ENCODE assay signal across 12 cellular contexts in genomic region chr6:93351222-93351621, GRCh38.
A peak's percentile ranks its signal among the peaks of the same experiment; 100 is the strongest.
DNase-seq lines count a peak whose midpoint lies in the region; ATAC-seq and TF ChIP-seq lines count a peak whose summit lies in the region.
"Had no signal": no experiment of that assay in that cellular context is flagged by ENCODE, and none has a peak within 500 bp of the region (broad histone marks: within the 10 kb centered on the region; RNA-seq: fewer than 3 reads in every experiment).

No MANE protein-coding gene starts in this region.

- 0 out of 2 replicates have a peak, but pooled peaks have one; percentile 24 for ATAC-seq in WTC11

- H3K27me3 ChIP-seq in A673 (replicated peaks; ENCODE audit: insufficient read depth, low read depth, low read length, poor library complexity): no peaks in the 10 kb centered on the region
- no peaks in the 10 kb centered on the region for H3K27me3 ChIP-seq in smooth muscle cell (ENCODE audit: low read depth)
- no peaks in the 10 kb centered on the region for H3K27me3 ChIP-seq in WERI-Rb-1 (ENCODE audit: insufficient read depth, low read depth, severe bottlenecking)
- H3K27me3 ChIP-seq: BE2C had no signal

- no TSS peak for BruUV-seq in A673 (replicated peaks; lab: Mats Ljungman, UMichigan)

- CTCF ChIA-PET in A673 (lab: Charles Lee) (no interaction called here), HEK293T (lab: Yijun Ruan, JAX) (no interaction called here), WTC11 (lab: Charles Lee) (no interaction called here)

- H3K4me3 Mint-ChIP-seq in WTC11: no peak overlapping the region
- H3K4me3 Mint-ChIP-seq: CD4-positive, alpha-beta T cell; H9 had no signal

- WGBS in smooth muscle cell (ENCODE audit: low lambda C conversion rate): 51% methylated on average over 3 of the region's 3 CpGs

- no peak overlapping the region for H3K27ac Mint-ChIP-seq in WTC11
- H3K27ac Mint-ChIP-seq: CD4-positive, alpha-beta T cell had no signal

- no peaks in the 10 kb centered on the region for H4K20me1 ChIP-seq in smooth muscle cell (ENCODE audit: low read depth)

- no peaks in the 10 kb centered on the region for H3K36me3 ChIP-seq in A673 (ENCODE audit: insufficient read depth, low read length, poor library complexity, severe bottlenecking)
- H3K36me3 ChIP-seq in smooth muscle cell (ENCODE audit: low read depth): no peaks in the 10 kb centered on the region
- no peaks in the 10 kb centered on the region for H3K36me3 ChIP-seq in WERI-Rb-1
- H3K36me3 ChIP-seq: BE2C had no signal

- H2AFZ ChIP-seq in smooth muscle cell (ENCODE audit: low read depth): peak overlapping the region; percentile 35

- TF ChIP-seq CTCF in A673 (conservative IDR thresholded peaks at IDR 0.05; ENCODE audit: low read depth, low read length) (no peak), WTC11 (IDR thresholded peaks at IDR 0.05) (no peak), smooth muscle cell (IDR thresholded peaks at IDR 0.05; ENCODE audit: borderline replicate concordance, insufficient read depth, poor library complexity, severe bottlenecking) (no peak), WERI-Rb-1 (IDR thresholded peaks at IDR 0.05; ENCODE audit: low read depth, low read length) (no peak)

- peaks cover 9% of the 10 kb centered on the region for H3K36me3 Mint-ChIP-seq in WTC11

- DNase-seq in A673 (ENCODE audit: low spot score) (peak; percentile 52), HEK293T (ENCODE audit: extremely low spot score) (peak; percentile 7), WTC11 (ENCODE audit: low spot score) (no peak), smooth muscle cell (lab: John Stamatoyannopoulos, UW; ENCODE audit: unreplicated experiment) (no peak), WERI-Rb-1 (no peak), activated gamma-delta T cell (lab: John Stamatoyannopoulos, UW) (no peak)
- DNase-seq: ACHN; BE2C; C1 segment of cervical spinal cord; Caco-2; CD4-positive, alpha-beta T cell; H9 had no signal

- H3K4me1 Mint-ChIP-seq in WTC11: peaks cover 16% of the 10 kb centered on the region

- peaks cover 4% of the 10 kb centered on the region for H3K4me1 ChIP-seq in A673 (ENCODE audit: insufficient read depth, low read length, poor library complexity, severe bottlenecking)
- no peaks in the 10 kb centered on the region for H3K4me1 ChIP-seq in smooth muscle cell (ENCODE audit: low read depth)
- H3K4me1 ChIP-seq: BE2C, Caco-2 had no signal

- H3K9me3 ChIP-seq in A673 (ENCODE audit: low read depth, low read length, poor library complexity, severe bottlenecking) (no peaks in the 10 kb centered on the region), smooth muscle cell (replicated peaks; ENCODE audit: low read depth) (no peaks in the 10 kb centered on the region), WERI-Rb-1 (ENCODE audit: severe bottlenecking) (peaks cover 2% of the 10 kb centered on the region)
- H3K9me3 ChIP-seq: BE2C, Caco-2 had no signal

- H3K9ac ChIP-seq in smooth muscle cell (ENCODE audit: low read depth): no peak overlapping the region

- H3K4me3 ChIP-seq in A673 (ENCODE audit: low read depth, low read length, poor library complexity, severe bottlenecking): no peak overlapping the region
- no peak overlapping the region for H3K4me3 ChIP-seq in smooth muscle cell
- no peak overlapping the region for H3K4me3 ChIP-seq in WERI-Rb-1 (ENCODE audit: low read depth, low read length)

- no peaks in the 10 kb centered on the region for H3K27me3 Mint-ChIP-seq in WTC11 (ENCODE audit: low read depth)
- H3K27me3 Mint-ChIP-seq: CD4-positive, alpha-beta T cell had no signal

- intact Hi-C loops in A673 (cut with micrococcal nuclease; ENCODE audit: unreplicated experiment): no loop called here

- POLR2A ChIA-PET in A673 (lab: Charles Lee; ENCODE audit: low non-redundant PET): no interaction called here
- POLR2A ChIA-PET in HEK293T (lab: Yijun Ruan, JAX): interaction anchor here (1.2 kb wide), 1 partner anchor 67 kb away, joined by 3 read pairs; no protein-coding TSS in a partner anchor
- POLR2A ChIA-PET in WTC11 (lab: Charles Lee): no interaction called here

- H3K9me3 Mint-ChIP-seq in WTC11: peaks cover 9% of the 10 kb centered on the region

- H3K27ac ChIP-seq in A673 (ENCODE audit: low read depth, low read length, poor library complexity, severe bottlenecking) (no peak overlapping the region), smooth muscle cell (ENCODE audit: low read depth) (no peak overlapping the region), WERI-Rb-1 (no peak overlapping the region)

- no peaks in the 10 kb centered on the region for H3K79me2 ChIP-seq in smooth muscle cell (ENCODE audit: low read depth)

- no peaks in the 10 kb centered on the region for H3F3A ChIP-seq in smooth muscle cell (ENCODE audit: low read depth)

- H3K4me2 ChIP-seq in smooth muscle cell: no peak overlapping the region

TF ChIP-seq in HEK293T, 16 proteins besides CTCF, POLR2A, EP300 and RAD21:
- TF ChIP-seq SUZ12 (IDR thresholded peaks at IDR 0.05): no peak
- no peak for TF ChIP-seq ELF4 (IDR thresholded peaks at IDR 0.05)
- TF ChIP-seq CTBP1 (IDR thresholded peaks at IDR 0.05; ENCODE audit: borderline replicate concordance): no peak
- TF ChIP-seq L3MBTL2 (conservative IDR thresholded peaks at IDR 0.05): no peak
- TF ChIP-seq BHLHE40 (IDR thresholded peaks at IDR 0.05; ENCODE audit: borderline replicate concordance): no peak
- TF ChIP-seq LEF1 (IDR thresholded peaks at IDR 0.05; ENCODE audit: borderline replicate concordance): no peak
- no peak for TF ChIP-seq HDGF (IDR thresholded peaks at IDR 0.05; ENCODE audit: borderline replicate concordance)
- TF ChIP-seq FOXA1 (IDR thresholded peaks at IDR 0.05): no peak
- no peak for TF ChIP-seq NFRKB (IDR thresholded peaks at IDR 0.05)
- TF ChIP-seq ARNT (IDR thresholded peaks at IDR 0.05): no peak
- TF ChIP-seq TARDBP (IDR thresholded peaks at IDR 0.05): no peak
- TF ChIP-seq PKNOX1 (IDR thresholded peaks at IDR 0.05): no peak
- TF ChIP-seq FOXM1 (IDR thresholded peaks at IDR 0.05; ENCODE audit: borderline replicate concordance): no peak
- TF ChIP-seq FOXK2 (IDR thresholded peaks at IDR 0.05): no peak
- TF ChIP-seq SP1 (IDR thresholded peaks at IDR 0.05): no peak
- no peak for TF ChIP-seq ZNF384 (IDR thresholded peaks at IDR 0.05)

TF ChIP-seq in WTC11, 78 proteins besides CTCF, POLR2A, EP300 and RAD21:
- TF ChIP-seq FOXP4 (CRISPR knock-in tag; IDR thresholded peaks at IDR 0.05) (no peak), E2F5 (CRISPR knock-in tag; IDR thresholded peaks at IDR 0.05) (no peak), HMGXB4 (CRISPR knock-in tag; IDR thresholded peaks at IDR 0.05) (no peak), FOXJ3 (CRISPR knock-in tag; IDR thresholded peaks at IDR 0.05; ENCODE audit: borderline replicate concordance) (no peak), ZBTB43 (CRISPR knock-in tag; IDR thresholded peaks at IDR 0.05) (no peak)

Comparison
In these comparisons a context has a peak if more than half of its experiments do, and no peak if none do; other contexts are left out.
1. DNase-seq: peak in A673 (single experiment) and HEK293T (single experiment); none in WTC11 (single experiment), smooth muscle cell (single experiment), WERI-Rb-1 (single experiment) and activated gamma-delta T cell (single experiment).